16 cellular contexts compared by ENCODE assay signal in the genomic region with DNA sequence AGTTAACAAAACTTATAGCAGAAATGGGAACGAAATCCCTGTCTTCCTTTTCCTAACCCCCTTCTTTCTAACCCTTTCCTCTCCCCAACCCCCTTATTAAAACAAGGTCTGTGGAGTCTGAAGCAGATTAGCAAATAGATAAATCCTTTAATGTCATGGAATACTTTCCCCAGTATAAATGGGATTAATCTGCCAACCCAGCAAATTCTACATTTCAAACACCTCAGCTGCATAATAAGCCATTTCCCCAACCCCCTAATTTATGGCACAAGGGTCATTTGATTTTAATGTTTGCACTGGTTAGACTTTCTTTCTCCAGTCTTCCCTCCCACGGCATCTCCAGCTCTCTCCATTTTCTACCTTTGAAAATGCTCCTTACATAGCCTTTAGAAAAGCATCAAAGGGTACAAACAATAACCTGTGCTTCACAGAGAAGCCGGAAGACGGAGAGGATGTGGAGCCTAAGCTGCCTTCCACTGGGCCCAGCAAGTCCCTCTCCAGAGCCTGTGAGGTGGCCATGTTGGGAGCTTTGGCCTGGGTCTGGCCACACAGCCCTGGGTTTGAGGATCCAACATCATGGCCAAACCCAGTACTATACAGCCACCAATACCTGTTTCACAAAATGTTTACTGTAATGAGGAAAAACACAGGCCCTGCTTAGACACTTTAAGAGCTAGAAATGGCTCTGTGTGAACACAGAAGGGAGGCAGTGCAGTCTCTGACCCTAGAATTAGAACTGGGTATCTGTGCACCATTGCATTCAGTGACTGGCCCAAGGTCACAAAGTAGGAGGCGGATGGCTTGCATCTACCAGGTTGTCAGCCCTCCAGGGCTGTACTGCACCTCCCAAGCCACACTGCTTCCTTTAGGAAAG. TPM values are rescaled to one million over a fixed set of nuclear protein-coding genes. Genes with fewer than 3 reads are reported as not detected.
A peak's percentile ranks its signal among the peaks of the same experiment; 100 is the strongest.
DNase-seq lines count a peak whose midpoint lies in the region; ATAC-seq and TF ChIP-seq lines count a peak whose summit lies in the region.
"Had no signal": no experiment of that assay in that cellular context is flagged by ENCODE, and none has a peak within 500 bp of the region (broad histone marks: within the 10 kb centered on the region; RNA-seq: fewer than 3 reads in every experiment).

No MANE protein-coding gene starts in this region.

- no peak overlapping the region for H3K4me2 ChIP-seq in SK-N-SH

- ATAC-seq in SK-N-SH treated with all-trans-retinoic acid at 6 μM for 48 hours, result no peak
- no peak for ATAC-seq in gastroesophageal sphincter

- intact Hi-C loops in stomach (cut with DNase I; ENCODE audit: low total_unique reads), result no loop called here

- H3K9ac ChIP-seq in SK-N-SH, result no peak overlapping the region

- no peaks in the 10 kb centered on the region for H3K27me3 ChIP-seq in SK-N-SH (ENCODE audit: insufficient read depth)
- H3K27me3 ChIP-seq in gastroesophageal sphincter, result no peaks in the 10 kb centered on the region
- no peaks in the 10 kb centered on the region for H3K27me3 ChIP-seq in stomach
- H3K27me3 ChIP-seq: upper lobe of left lung had no signal

- DNase-seq in SK-N-SH (no peak), RWPE1 (ENCODE audit: low spot score) (no peak), stomach (no peak), AG08396 (ENCODE audit: low spot score) (no peak), NCI-H446 treated with DMSO at 0.1 percent for 48 hours (lab: John Stamatoyannopoulos, UW) (no peak)
- DNase-seq in activated CD8-positive, alpha-beta memory T cell treated with anti-CD3 and anti-CD28 coated beads, Interleukin-2, amount 50 U/mL, for 4 hours, result no peak
- DNase-seq: activated CD4-positive, CD25-positive, alpha-beta regulatory T cell; effector CD4-positive, alpha-beta T cell; KG1; midbrain; NCI-H1436 treated with DMSO at 0.1 percent for 48 hours; NCI-H446; T-helper 1 cell; upper lobe of left lung had no signal

- H3K9me2 ChIP-seq in SK-N-SH, result no peaks in the 10 kb centered on the region

- no peak for TF ChIP-seq CTCF in SK-N-SH (IDR thresholded peaks at IDR 0.05)
- no peak for TF ChIP-seq CTCF in RWPE1 (conservative IDR thresholded peaks at IDR 0.05; ENCODE audit: low read depth)
- no peak for TF ChIP-seq CTCF in gastroesophageal sphincter (IDR thresholded peaks at IDR 0.05)
- no peak for TF ChIP-seq CTCF in stomach (IDR thresholded peaks at IDR 0.05)

- TF ChIP-seq RAD21 in SK-N-SH (IDR thresholded peaks at IDR 0.05; ENCODE audit: low read length), result no peak

- CTCF ChIA-PET in SK-N-SH (lab: Yijun Ruan, JAX) (interaction anchor here (0.6 kb wide), 1 partner anchor 310 kb away, joined by 3 read pairs; no protein-coding TSS in a partner anchor), RWPE1 (lab: Yijun Ruan, JAX) (no interaction called here)

- no peaks in the 10 kb centered on the region for H3K9me3 ChIP-seq in SK-N-SH
- H3K9me3 ChIP-seq in gastroesophageal sphincter, result no peaks in the 10 kb centered on the region
- H3K9me3 ChIP-seq in stomach, result no peaks in the 10 kb centered on the region
- H3K9me3 ChIP-seq: upper lobe of left lung had no signal

- no peaks in the 10 kb centered on the region for H3K4me1 ChIP-seq in SK-N-SH (ENCODE audit: control insufficient read depth in 1 of 2, insufficient read depth in 2 of 2, low read depth in 1 of 2, low read length in 1 of 2)
- H3K4me1 ChIP-seq in gastroesophageal sphincter, result no peaks in the 10 kb centered on the region
- H3K4me1 ChIP-seq in stomach, result peaks cover 0 to 3% (median under 1%) of the 10 kb centered on the region in 4 donors
- H3K4me1 ChIP-seq: upper lobe of left lung had no signal

- TF ChIP-seq POLR2A in gastroesophageal sphincter (IDR thresholded peaks at IDR 0.05) (no peak), stomach (IDR thresholded peaks at IDR 0.05) (no peak)

- H2AFZ ChIP-seq in SK-N-SH (ENCODE audit: low read depth), result peak overlapping the region; percentile 65; the same call in 1 of the 2 replicates

- 91% methylated on average over 5 of the region's 5 CpGs for WGBS in SK-N-SH (ENCODE audit: low lambda C conversion rate)
- WGBS in gastroesophageal sphincter (ENCODE audit: low coverage in 1 of 2), 2 donors, result 75 to 78% methylated on average over 3 to 5 of the region's 5 CpGs
- WGBS in stomach, 5 donors, result 81 to 93% (median 88%) methylated on average over 5 of the region's 5 CpGs

- H4K20me1 ChIP-seq in SK-N-SH (ENCODE audit: insufficient read depth), result no peaks in the 10 kb centered on the region

- POLR2A ChIA-PET in SK-N-SH (lab: Yijun Ruan, JAX), result no interaction called here
- POLR2A ChIA-PET in RWPE1 (lab: Yijun Ruan, JAX; ENCODE audit: low non-redundant PET), result no interaction called here

- TF ChIP-seq EP300 in SK-N-SH (IDR thresholded peaks at IDR 0.05; ENCODE audit: borderline replicate concordance in 1 of 2, low read depth in 1 of 2, low read length in 1 of 2) (no peak), gastroesophageal sphincter (IDR thresholded peaks at IDR 0.05) (no peak), stomach (IDR thresholded peaks at IDR 0.05) (no peak)

- no peaks in the 10 kb centered on the region for H3K79me2 ChIP-seq in SK-N-SH (ENCODE audit: insufficient read depth)

- H3K27ac ChIP-seq in SK-N-SH (ENCODE audit: low read depth in 2 of 2, low read length in 1 of 2), result no peak overlapping the region
- H3K27ac ChIP-seq in RWPE1, result peak overlapping the region; percentile 80
- peak overlapping the region; percentile 11 to 73 (median 37) for H3K27ac ChIP-seq in gastroesophageal sphincter
- peak overlapping the region; percentile 13 to 80 (median 74) for H3K27ac ChIP-seq in stomach
- H3K27ac ChIP-seq: upper lobe of left lung had no signal

- H3K36me3 ChIP-seq in SK-N-SH (replicated peaks in 1 of 2; ENCODE audit: control insufficient read depth in 1 of 2, insufficient read depth in 2 of 2, low read length in 1 of 2), result no peaks in the 10 kb centered on the region
- no peaks in the 10 kb centered on the region for H3K36me3 ChIP-seq in gastroesophageal sphincter
- H3K36me3 ChIP-seq in stomach, result no peaks in the 10 kb centered on the region
- H3K36me3 ChIP-seq: upper lobe of left lung had no signal

- H3K4me3 ChIP-seq in SK-N-SH (ENCODE audit: low read depth in 2 of 2, low read length in 1 of 2) (no peak overlapping the region), gastroesophageal sphincter (no peak overlapping the region), stomach (no peak overlapping the region)
- H3K4me3 ChIP-seq: upper lobe of left lung had no signal

- no peaks in the 10 kb centered on the region for H3F3A ChIP-seq in SK-N-SH (replicated peaks; ENCODE audit: insufficient read depth)

TF ChIP-seq in SK-N-SH, 30 proteins besides CTCF, POLR2A, EP300 and RAD21:
- TF ChIP-seq YY1 (IDR thresholded peaks at IDR 0.05; ENCODE audit: low read depth), result no peak
- no peak for TF ChIP-seq ELF1 (IDR thresholded peaks at IDR 0.05)
- TF ChIP-seq TEAD4 (IDR thresholded peaks at IDR 0.05; ENCODE audit: borderline replicate concordance, insufficient read depth), result no peak
- no peak for TF ChIP-seq SIN3A (IDR thresholded peaks at IDR 0.05; ENCODE audit: borderline replicate concordance, low read depth, low read length)
- TF ChIP-seq, protein P1, sequence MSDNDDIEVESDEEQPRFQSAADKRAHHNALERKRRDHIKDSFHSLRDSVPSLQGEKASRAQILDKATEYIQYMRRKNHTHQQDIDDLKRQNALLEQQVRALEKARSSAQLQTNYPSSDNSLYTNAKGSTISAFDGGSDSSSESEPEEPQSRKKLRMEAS (IDR thresholded peaks at IDR 0.05; ENCODE audit: low read depth), result no peak
- TF ChIP-seq, protein P2, sequence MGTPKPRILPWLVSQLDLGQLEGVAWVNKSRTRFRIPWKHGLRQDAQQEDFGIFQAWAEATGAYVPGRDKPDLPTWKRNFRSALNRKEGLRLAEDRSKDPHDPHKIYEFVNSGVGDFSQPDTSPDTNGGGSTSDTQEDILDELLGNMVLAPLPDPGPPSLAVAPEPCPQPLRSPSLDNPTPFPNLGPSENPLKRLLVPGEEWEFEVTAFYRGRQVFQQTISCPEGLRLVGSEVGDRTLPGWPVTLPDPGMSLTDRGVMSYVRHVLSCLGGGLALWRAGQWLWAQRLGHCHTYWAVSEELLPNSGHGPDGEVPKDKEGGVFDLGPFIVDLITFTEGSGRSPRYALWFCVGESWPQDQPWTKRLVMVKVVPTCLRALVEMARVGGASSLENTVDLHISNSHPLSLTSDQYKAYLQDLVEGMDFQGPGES (IDR thresholded peaks at IDR 0.05; ENCODE audit: low read depth, low read length), result no peak
TF ChIP-seq in SK-N-SH: peak in this region for 0.

TF ChIP-seq in SK-N-SH treated with all-trans-retinoic acid at 6 μM for 48 hours, 23 proteins besides CTCF, POLR2A, EP300 and RAD21:
- TF ChIP-seq ZFP3 (CRISPR knock-in tag; IDR thresholded peaks at IDR 0.05) (no peak), TCF4 (CRISPR knock-in tag; IDR thresholded peaks at IDR 0.05; ENCODE audit: borderline replicate concordance) (no peak), CSDC2 (CRISPR knock-in tag; IDR thresholded peaks at IDR 0.05) (no peak)

RNA-seq across cellular contexts. Expression of a gene that starts 56.9 kb away (rescaled TPM):
- polyA plus RNA-seq in SK-N-SH (2012; rRNA removed), result 9.2 and 12.4 TPM in 2 replicates
- 11.2 and 13.1 TPM in 2 replicates for polyA plus RNA-seq in SK-N-SH (2012; cell fraction: cytosol; rRNA removed)
- polyA plus RNA-seq in SK-N-SH (2012; cell fraction: nucleus; rRNA removed), result 11.7 and 15.6 TPM in 2 replicates
- total RNA-seq in gastroesophageal sphincter, result 100 to 1,000 TPM in 2 of 4 donors, 10 to 100 TPM in 2; 79.3 to 118 (median 98.4) TPM
- 10 to 100 TPM; 21.4 to 85.2 (median 55.4) TPM for total RNA-seq in stomach
- 10 to 100 TPM; 15.7 to 48.3 (median 21.2) TPM for polyA plus RNA-seq in stomach

Comparison
In these comparisons a context has a peak if more than half of its experiments do, and no peak if none do; other contexts are left out.
1. H3K27ac ChIP-seq: peak in RWPE1 (single experiment), gastroesophageal sphincter (4 of 4) and stomach (5 of 5); none in SK-N-SH (0 of 2).